8 cellular contexts compared by ENCODE assay signal in the genomic region with DNA sequence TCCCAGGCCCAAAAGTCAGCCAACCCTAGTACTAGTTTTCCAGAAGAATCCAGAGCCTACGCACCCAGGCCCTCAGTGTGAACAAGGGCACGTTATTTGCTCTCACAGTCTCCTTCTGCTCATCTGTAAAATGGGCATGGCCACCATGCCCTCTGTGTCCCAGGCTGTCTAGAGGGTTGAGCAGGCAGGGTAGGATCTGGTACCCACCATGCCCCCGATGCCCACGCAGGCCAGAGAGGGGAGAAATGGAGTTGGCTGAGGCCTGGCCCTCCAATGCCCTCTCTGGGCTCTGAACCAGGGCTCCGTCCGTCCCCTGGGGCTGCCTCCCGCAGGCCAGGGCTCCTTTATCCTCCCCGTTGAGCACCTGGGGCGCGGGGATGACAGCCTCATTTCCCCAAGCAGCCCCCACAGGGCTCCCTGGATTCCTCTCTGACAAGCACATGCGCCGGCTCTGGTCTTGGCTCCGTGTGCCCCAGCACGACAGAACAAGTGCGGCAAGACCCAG. TPM values are rescaled to one million over a fixed set of nuclear protein-coding genes. Genes with fewer than 3 reads are reported as not detected.
DNase-seq lines count a peak whose midpoint lies in the region; ATAC-seq and TF ChIP-seq lines count a peak whose summit lies in the region.

No MANE protein-coding gene starts in this region.

- no peaks in the 10 kb centered on the region for H3K4me1 Mint-ChIP-seq in CD8-positive, alpha-beta memory T cell

- no peak overlapping the region for H3K4me3 ChIP-seq in CD8-positive, alpha-beta memory T cell (ENCODE audit: low read length)
- H3K4me3 ChIP-seq in fibroblast of the aortic adventitia (ENCODE audit: low read depth, low read length), result peak overlapping the region; percentile 71

- no peaks in the 10 kb centered on the region for H3K36me3 Mint-ChIP-seq in CD8-positive, alpha-beta memory T cell

- peaks cover 30 to 59% of the 10 kb centered on the region in 2 donors for H3K27me3 Mint-ChIP-seq in CD8-positive, alpha-beta memory T cell

- CTCF ChIA-PET in CD8-positive, alpha-beta memory T cell (lab: Charles Lee), result no interaction called here

- intact Hi-C loops in sciatic nerve (cut with DNase I), result no loop called here

- peaks cover 44% of the 10 kb centered on the region for H3K27me3 ChIP-seq in CD8-positive, alpha-beta memory T cell (ENCODE audit: insufficient read depth, low read length, poor library complexity, severe bottlenecking)

- H3K27ac ChIP-seq in CD8-positive, alpha-beta memory T cell (ENCODE audit: low read depth, low read length), result no peak overlapping the region
- peak overlapping the region; percentile 89 for H3K27ac ChIP-seq in VCaP

- no peak for DNase-seq in CD8-positive, alpha-beta memory T cell
- DNase-seq in fibroblast of the aortic adventitia (ENCODE audit: low read depth) (no peak), sciatic nerve (ENCODE audit: low spot score) (peak; percentile 65), left lobe of liver (ENCODE audit: low spot score) (no peak), NCI-H2029 (lab: John Stamatoyannopoulos, UW) (no peak), NCI-H2107 (lab: John Stamatoyannopoulos, UW) (no peak)

- no peak overlapping the region for H3K27ac Mint-ChIP-seq in CD8-positive, alpha-beta memory T cell

- peak overlapping the region; percentile 11 to 74 (median 33) for H3K4me3 Mint-ChIP-seq in CD8-positive, alpha-beta memory T cell

- peak; percentile 5 for ATAC-seq in sciatic nerve
- no peak for ATAC-seq in GM18907 (IDR thresholded peaks at IDR 0.05; ENCODE audit: unreplicated experiment)
- ATAC-seq in left lobe of liver, result no peak

- no peaks in the 10 kb centered on the region for H3K9me3 Mint-ChIP-seq in CD8-positive, alpha-beta memory T cell

- no peaks in the 10 kb centered on the region for H3K4me1 ChIP-seq in CD8-positive, alpha-beta memory T cell (ENCODE audit: insufficient read depth, low read length)

- H3K9me3 ChIP-seq in CD8-positive, alpha-beta memory T cell (ENCODE audit: low read length), result no peaks in the 10 kb centered on the region

- TF ChIP-seq CTCF in VCaP (conservative IDR thresholded peaks at IDR 0.05) (no peak; the same call in 1 of the 2 replicates), fibroblast of the aortic adventitia (IDR thresholded peaks at IDR 0.05; ENCODE audit: insufficient read depth, low read length) (no peak)

- POLR2A ChIA-PET in CD8-positive, alpha-beta memory T cell (lab: Charles Lee), result no interaction called here

- no peaks in the 10 kb centered on the region for H3K36me3 ChIP-seq in CD8-positive, alpha-beta memory T cell (ENCODE audit: insufficient read depth, low read length)

RNA-seq across cellular contexts. Expression of a gene that starts 9.1 kb away (rescaled TPM):
- total RNA-seq in CD8-positive, alpha-beta memory T cell, result not detected
- polyA plus RNA-seq in CD8-positive, alpha-beta memory T cell, result not detected
- total RNA-seq in fibroblast of the aortic adventitia (ENCODE audit: low replicate concordance), result 11.7 and 14.3 TPM in 2 replicates
- total RNA-seq in sciatic nerve, result 47.8 TPM
- total RNA-seq in left lobe of liver, result 8.0 TPM
